In genomic region chr21:45296638-45297037, GRCh38 we compare ENCODE assay signal across 20 cellular contexts. TPM values are rescaled to one million over a fixed set of nuclear protein-coding genes. Genes with fewer than 3 reads are reported as not detected.
DNase-seq lines count a peak whose midpoint lies in the region; ATAC-seq and TF ChIP-seq lines count a peak whose summit lies in the region.
"Had no signal": no experiment of that assay in that cellular context is flagged by ENCODE, and none has a peak within 500 bp of the region (broad histone marks: within the 10 kb centered on the region; RNA-seq: fewer than 3 reads in every experiment).

No MANE protein-coding gene starts in this region.

- H3K27ac ChIP-seq in hepatocyte (peak overlapping the region; percentile 61), rectal smooth muscle tissue (ENCODE audit: low read depth, low read length) (peak overlapping the region; percentile 94)
- H3K27ac ChIP-seq: neutrophil had no signal

- no peaks in the 10 kb centered on the region for H3K9me3 ChIP-seq in hepatocyte (ENCODE audit: low read depth)
- H3K9me3 ChIP-seq: neutrophil had no signal

- H2AFZ ChIP-seq in hepatocyte: no peak overlapping the region

- H3K9me2 ChIP-seq in hepatocyte (replicated peaks; ENCODE audit: insufficient read depth): no peaks in the 10 kb centered on the region

- H3K4me2 ChIP-seq in hepatocyte: no peak overlapping the region

- DNase-seq in natural killer cell: no peak
- DNase-seq in natural killer cell treated with Interleukin-12 subunit alpha and Interleukin-12 subunit beta and Interleukin-15 and Interleukin-18, amount 100 ng/mL, for 72 hours (ENCODE audit: low spot score): no peak
- DNase-seq in hepatocyte (ENCODE audit: low spot score): no peak
- no peak for DNase-seq in GM10248 (ENCODE audit: extremely low spot score)
- DNase-seq in germinal center (ENCODE audit: low spot score): no peak
- no peak for DNase-seq in NCI-H146 (lab: John Stamatoyannopoulos, UW)
- DNase-seq: activated naive CD4-positive, alpha-beta T cell treated with Interleukin-2 at 50 U/mL for 16 hours; anterior cingulate cortex; DMS 273 treated with DMSO at 0.1 percent for 48 hours; GDM1; GOT3; hypothalamus; mesendoderm; NCI-H1417; SHP77; stimulated activated CD4-positive, alpha-beta T cell treated with anti-CD3 and anti-CD28 coated beads, Interleukin-2, amount 100 ng/mL, for 48 hours had no signal

- no peak overlapping the region for H3K9ac ChIP-seq in rectal smooth muscle tissue (ENCODE audit: low read length)

- H3K79me2 ChIP-seq in hepatocyte: peaks cover 25% of the 10 kb centered on the region

- H3K36me3 ChIP-seq in hepatocyte (replicated peaks; ENCODE audit: insufficient read depth, low read depth) (no peaks in the 10 kb centered on the region), rectal smooth muscle tissue (ENCODE audit: control insufficient read depth, insufficient read depth, low read length) (no peaks in the 10 kb centered on the region)
- H3K36me3 ChIP-seq: neutrophil had no signal

- peaks cover 21 to 23% of the 10 kb centered on the region in 2 donors for H3K27me3 Mint-ChIP-seq in natural killer cell (ENCODE audit: low read depth in 2 of 2)
- peaks cover 0 to 10% of the 10 kb centered on the region in 2 donors for H3K27me3 Mint-ChIP-seq in natural killer cell treated with Interleukin-12 subunit alpha and Interleukin-12 subunit beta and Interleukin-15 and Interleukin-18, amount 100 ng/mL, for 72 hours

- CTCF ChIA-PET in GM10248 (lab: Yijun Ruan, JAX): interaction anchor here (0.9 kb wide), 1 partner anchor 168 kb away, joined by 3 read pairs; no protein-coding TSS in a partner anchor

- POLR2A ChIA-PET in GM10248 (lab: Yijun Ruan, JAX): no interaction called here

- 96% methylated on average over 7 of the region's 7 CpGs for WGBS in hepatocyte (ENCODE audit: low lambda C conversion rate, missing lambda C conversion rate)

- ATAC-seq in natural killer cell (no peak), GM18870 (IDR thresholded peaks at IDR 0.05; ENCODE audit: unreplicated experiment) (no peak)
- ATAC-seq in natural killer cell treated with Interleukin-12 subunit alpha and Interleukin-12 subunit beta and Interleukin-15 and Interleukin-18, amount 100 ng/mL, for 72 hours: no peak

- H4K20me1 ChIP-seq in hepatocyte (ENCODE audit: insufficient read depth, poor library complexity, severe bottlenecking): no peaks in the 10 kb centered on the region

- intact Hi-C loops in natural killer cell (cut with micrococcal nuclease): loop anchor here (10.0 kb wide), 1 partner anchor 298 kb away; no protein-coding TSS in a partner anchor

- H3K4me1 Mint-ChIP-seq in natural killer cell: peaks cover 11 to 12% of the 10 kb centered on the region in 2 donors
- H3K4me1 Mint-ChIP-seq in natural killer cell treated with Interleukin-12 subunit alpha and Interleukin-12 subunit beta and Interleukin-15 and Interleukin-18, amount 100 ng/mL, for 72 hours (ENCODE audit: low read depth in 2 of 2): peaks cover 4 to 9% of the 10 kb centered on the region in 2 donors

- H3K4me3 ChIP-seq in hepatocyte: no peak overlapping the region
- H3K4me3 ChIP-seq in rectal smooth muscle tissue (ENCODE audit: low read length): no peak overlapping the region

- no peaks in the 10 kb centered on the region for H3K36me3 Mint-ChIP-seq in natural killer cell
- H3K36me3 Mint-ChIP-seq in natural killer cell treated with Interleukin-12 subunit alpha and Interleukin-12 subunit beta and Interleukin-15 and Interleukin-18, amount 100 ng/mL, for 72 hours: no peaks in the 10 kb centered on the region

- H3K27me3 ChIP-seq in hepatocyte: no peaks in the 10 kb centered on the region
- no peaks in the 10 kb centered on the region for H3K27me3 ChIP-seq in rectal smooth muscle tissue (ENCODE audit: control insufficient read depth, insufficient read depth, low read length)

- no peaks in the 10 kb centered on the region for H3K9me3 Mint-ChIP-seq in natural killer cell
- no peaks in the 10 kb centered on the region for H3K9me3 Mint-ChIP-seq in natural killer cell treated with Interleukin-12 subunit alpha and Interleukin-12 subunit beta and Interleukin-15 and Interleukin-18, amount 100 ng/mL, for 72 hours
- H3K9me3 Mint-ChIP-seq: endodermal cell had no signal

- peak overlapping the region; percentile 17 for H3K4me3 Mint-ChIP-seq in natural killer cell
- H3K4me3 Mint-ChIP-seq in natural killer cell treated with Interleukin-12 subunit alpha and Interleukin-12 subunit beta and Interleukin-15 and Interleukin-18, amount 100 ng/mL, for 72 hours: no peak overlapping the region
- H3K4me3 Mint-ChIP-seq: endodermal cell had no signal

- peaks cover 50% of the 10 kb centered on the region for H3K4me1 ChIP-seq in hepatocyte (ENCODE audit: insufficient read depth)
- peaks cover 46% of the 10 kb centered on the region for H3K4me1 ChIP-seq in rectal smooth muscle tissue (ENCODE audit: control insufficient read depth, insufficient read depth, low read length)

- TF ChIP-seq CTCF in natural killer cell (IDR thresholded peaks at IDR 0.05): no peak
- TF ChIP-seq CTCF in hepatocyte (IDR thresholded peaks at IDR 0.05; ENCODE audit: poor library complexity): no peak
- no peak for TF ChIP-seq CTCF in GM10248 (IDR thresholded peaks at IDR 0.05; ENCODE audit: control extremely low read depth, extremely low read depth, low read depth, missing control alignments)

- no peak overlapping the region for H3K27ac Mint-ChIP-seq in natural killer cell
- H3K27ac Mint-ChIP-seq in natural killer cell treated with Interleukin-12 subunit alpha and Interleukin-12 subunit beta and Interleukin-15 and Interleukin-18, amount 100 ng/mL, for 72 hours: no peak overlapping the region
- H3K27ac Mint-ChIP-seq: endodermal cell had no signal

RNA-seq across cellular contexts. Expression of gene POFUT2, which starts 8.9 kb away (rescaled TPM):
- 10 to 100 TPM; 41.4 to 46.0 (median 43.3) TPM for total RNA-seq in natural killer cell
- total RNA-seq in natural killer cell treated with Interleukin-12 subunit alpha and Interleukin-12 subunit beta and Interleukin-15 and Interleukin-18, amount 100 ng/mL, for 72 hours: 10 to 100 TPM; 16.5 to 23.5 TPM
- 25.5 and 30.7 TPM in 2 replicates for total RNA-seq in hepatocyte
- 54.4 and 57.7 TPM in 2 replicates for polyA plus RNA-seq in hepatocyte
